In the genomic region with DNA sequence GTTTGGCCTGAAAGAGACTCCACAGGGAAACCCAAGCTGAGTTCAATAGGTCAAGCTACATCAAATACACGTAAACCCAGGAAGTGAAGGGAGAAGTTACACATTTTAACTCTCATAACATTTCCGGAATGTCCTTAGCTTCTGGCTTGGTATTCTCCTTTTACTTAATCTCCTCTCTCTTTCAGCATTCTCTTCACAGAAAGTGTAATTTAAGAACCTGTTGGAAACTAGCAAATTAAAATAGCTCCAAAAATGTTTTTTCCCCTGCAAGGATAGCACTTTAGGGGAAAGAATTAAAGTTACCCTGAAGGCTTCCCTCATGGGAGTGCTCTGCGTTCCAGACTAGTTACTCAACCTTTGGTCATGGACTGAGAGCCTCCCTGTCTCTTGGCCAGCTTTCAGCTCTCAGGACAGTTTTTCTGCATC, we compare ENCODE assay signal across 13 cellular contexts.
A peak's percentile ranks its signal among the peaks of the same experiment; 100 is the strongest.
DNase-seq lines count a peak whose midpoint lies in the region; ATAC-seq and TF ChIP-seq lines count a peak whose summit lies in the region.
"Had no signal": no experiment of that assay in that cellular context is flagged by ENCODE, and none has a peak within 500 bp of the region (broad histone marks: within the 10 kb centered on the region; RNA-seq: fewer than 3 reads in every experiment).

No MANE protein-coding gene starts in this region.

- H3K4me2 ChIP-seq in fibroblast of lung (ENCODE audit: extremely low read depth, insufficient read depth, low read length) = no peak overlapping the region

- no peaks in the 10 kb centered on the region for H3K36me3 Mint-ChIP-seq in nephron progenitor cell (ENCODE audit: low read depth)
- no peaks in the 10 kb centered on the region for H3K36me3 Mint-ChIP-seq in CD8-positive, alpha-beta memory T cell

- CTCF ChIA-PET in CD8-positive, alpha-beta memory T cell (lab: Charles Lee) = no interaction called here

- no peaks in the 10 kb centered on the region for H4K20me1 ChIP-seq in fibroblast of lung (ENCODE audit: control insufficient read depth, extremely low read depth, insufficient read depth, low read length)

- H3K27me3 Mint-ChIP-seq in nephron progenitor cell (ENCODE audit: low read depth, poor library complexity) = no peaks in the 10 kb centered on the region
- H3K27me3 Mint-ChIP-seq in CD8-positive, alpha-beta memory T cell = no peaks in the 10 kb centered on the region
- H3K27me3 Mint-ChIP-seq: activated CD4-positive, alpha-beta T cell treated with anti-CD3 and anti-CD28 coated beads, Interleukin-2, amount 10 ng/mL, durations not matched to agents 7 days and 5 days; stimulated activated naive CD8-positive, alpha-beta T cell treated with anti-CD3 and anti-CD28 coated beads, Interleukin-15, amount 100 ng/mL, for 72 hours had no signal

- H3K4me3 ChIP-seq in fibroblast of lung (replicated peaks in 1 of 4; ENCODE audit: control extremely low read depth in 1 of 4, insufficient read depth in 1 of 4, low read depth in 3 of 4, low read length in 4 of 4) (no peak overlapping the region), mucosa of descending colon (no peak overlapping the region)
- no peak overlapping the region for H3K4me3 ChIP-seq in CD8-positive, alpha-beta memory T cell (ENCODE audit: low read length)
- H3K4me3 ChIP-seq: skin epidermis had no signal

- DNase-seq in COLO829 (ENCODE audit: low spot score) (peak; percentile 2), RKO (ENCODE audit: low spot score) (peak; percentile 22), fibroblast of lung (ENCODE audit: low read depth in 2 of 2) (peak; percentile 66 to 91), nephron progenitor cell (no peak), mucosa of descending colon (no peak), NCI-H146 treated with DMSO at 0.1 percent for 48 hours (lab: John Stamatoyannopoulos, UW; ENCODE audit: unreplicated experiment) (no peak)
- no peak for DNase-seq in CD8-positive, alpha-beta memory T cell
- DNase-seq: activated CD4-positive, alpha-beta T cell treated with anti-CD3 and anti-CD28 coated beads, Interleukin-2, amount 10 ng/mL, durations not matched to agents 7 days and 5 days; amygdala; KBM-7; stimulated activated naive CD8-positive, alpha-beta T cell treated with anti-CD3 and anti-CD28 coated beads, Interleukin-15, amount 100 ng/mL, for 72 hours had no signal

- no peaks in the 10 kb centered on the region for H3K36me3 ChIP-seq in fibroblast of lung (ENCODE audit: control insufficient read depth, insufficient read depth, low read length)
- no peaks in the 10 kb centered on the region for H3K36me3 ChIP-seq in mucosa of descending colon (ENCODE audit: low read depth)
- no peaks in the 10 kb centered on the region for H3K36me3 ChIP-seq in CD8-positive, alpha-beta memory T cell (ENCODE audit: insufficient read depth, low read length)

- peak overlapping the region; percentile 6 for H3K27ac Mint-ChIP-seq in nephron progenitor cell
- H3K27ac Mint-ChIP-seq in CD8-positive, alpha-beta memory T cell = no peak overlapping the region
- H3K27ac Mint-ChIP-seq: activated CD4-positive, alpha-beta T cell treated with anti-CD3 and anti-CD28 coated beads, Interleukin-2, amount 10 ng/mL, durations not matched to agents 7 days and 5 days; stimulated activated naive CD8-positive, alpha-beta T cell treated with anti-CD3 and anti-CD28 coated beads, Interleukin-15, amount 100 ng/mL, for 72 hours had no signal

- H3K9me3 ChIP-seq in fibroblast of lung (ENCODE audit: control insufficient read depth, insufficient read depth, low read depth, low read length) (no peaks in the 10 kb centered on the region), mucosa of descending colon (no peaks in the 10 kb centered on the region)
- no peaks in the 10 kb centered on the region for H3K9me3 ChIP-seq in CD8-positive, alpha-beta memory T cell (ENCODE audit: low read length)

- H3K4me1 ChIP-seq in fibroblast of lung (ENCODE audit: control insufficient read depth, extremely low read depth, insufficient read depth, low read length) (peaks cover 16% of the 10 kb centered on the region), mucosa of descending colon (ENCODE audit: low read depth) (no peaks in the 10 kb centered on the region)
- no peaks in the 10 kb centered on the region for H3K4me1 ChIP-seq in CD8-positive, alpha-beta memory T cell (ENCODE audit: insufficient read depth, low read length)

- no peak overlapping the region for H3K4me3 Mint-ChIP-seq in nephron progenitor cell
- no peak overlapping the region for H3K4me3 Mint-ChIP-seq in CD8-positive, alpha-beta memory T cell
- H3K4me3 Mint-ChIP-seq: activated CD4-positive, alpha-beta T cell treated with anti-CD3 and anti-CD28 coated beads, Interleukin-2, amount 10 ng/mL, durations not matched to agents 7 days and 5 days; stimulated activated naive CD8-positive, alpha-beta T cell treated with anti-CD3 and anti-CD28 coated beads, Interleukin-15, amount 100 ng/mL, for 72 hours had no signal

- H3K9me3 Mint-ChIP-seq in nephron progenitor cell = peaks cover 6% of the 10 kb centered on the region
- H3K9me3 Mint-ChIP-seq in CD8-positive, alpha-beta memory T cell = peaks cover 0 to 30% (median 5%) of the 10 kb centered on the region in 5 donors
- H3K9me3 Mint-ChIP-seq: activated CD4-positive, alpha-beta T cell treated with anti-CD3 and anti-CD28 coated beads, Interleukin-2, amount 10 ng/mL, durations not matched to agents 7 days and 5 days had no signal

- intact Hi-C loops in mucosa of descending colon (cut with DNase I, micrococcal nuclease) = no loop called here

- H3K9ac ChIP-seq in fibroblast of lung (ENCODE audit: insufficient read depth, low read length) = no peak overlapping the region

- POLR2A ChIA-PET in CD8-positive, alpha-beta memory T cell (lab: Charles Lee) = no interaction called here

- TF ChIP-seq CTCF in fibroblast of lung (conservative IDR thresholded peaks at IDR 0.05 in 1 of 2, IDR thresholded peaks at IDR 0.05 in 1 of 2; ENCODE audit: low read depth in 1 of 2, low read length in 2 of 2) (no peak), nephron progenitor cell (IDR thresholded peaks at IDR 0.05) (no peak), mucosa of descending colon (IDR thresholded peaks at IDR 0.05) (no peak)

- no peak for ATAC-seq in mucosa of descending colon
- ATAC-seq in HG02610 (IDR thresholded peaks at IDR 0.05; ENCODE audit: unreplicated experiment) = no peak
- ATAC-seq: stimulated activated naive CD8-positive, alpha-beta T cell treated with anti-CD3 and anti-CD28 coated beads, Interleukin-15, amount 100 ng/mL, for 72 hours had no signal

- H2AFZ ChIP-seq in fibroblast of lung (ENCODE audit: low read length) = no peak overlapping the region

- H3K4me1 Mint-ChIP-seq in nephron progenitor cell = peaks cover 9% of the 10 kb centered on the region
- no peaks in the 10 kb centered on the region for H3K4me1 Mint-ChIP-seq in CD8-positive, alpha-beta memory T cell
- H3K4me1 Mint-ChIP-seq: activated CD4-positive, alpha-beta T cell treated with anti-CD3 and anti-CD28 coated beads, Interleukin-2, amount 10 ng/mL, durations not matched to agents 7 days and 5 days; stimulated activated naive CD8-positive, alpha-beta T cell treated with anti-CD3 and anti-CD28 coated beads, Interleukin-15, amount 100 ng/mL, for 72 hours had no signal

- no peaks in the 10 kb centered on the region for H3K79me2 ChIP-seq in fibroblast of lung (ENCODE audit: control insufficient read depth, insufficient read depth, low read length)

- H3K27ac ChIP-seq in fibroblast of lung (ENCODE audit: insufficient read depth, low read length) = no peak overlapping the region
- H3K27ac ChIP-seq in CD8-positive, alpha-beta memory T cell (ENCODE audit: low read depth, low read length) = no peak overlapping the region
- H3K27ac ChIP-seq: skin epidermis had no signal

- H3K27me3 ChIP-seq in fibroblast of lung (ENCODE audit: control insufficient read depth, insufficient read depth, low read length) = no peaks in the 10 kb centered on the region
- H3K27me3 ChIP-seq in CD8-positive, alpha-beta memory T cell (ENCODE audit: insufficient read depth, low read length, poor library complexity, severe bottlenecking) = no peaks in the 10 kb centered on the region

Comparison
In these comparisons a context has a peak if more than half of its experiments do, and no peak if none do; other contexts are left out.
1. DNase-seq: peak in COLO829 (single experiment), RKO (single experiment) and fibroblast of lung (2 of 2); none in nephron progenitor cell (single experiment), mucosa of descending colon (0 of 3), CD8-positive, alpha-beta memory T cell (0 of 5) and NCI-H146 treated with DMSO at 0.1 percent for 48 hours (single experiment).